ENCODE assay signal across 1 cellular context in the genomic region with DNA sequence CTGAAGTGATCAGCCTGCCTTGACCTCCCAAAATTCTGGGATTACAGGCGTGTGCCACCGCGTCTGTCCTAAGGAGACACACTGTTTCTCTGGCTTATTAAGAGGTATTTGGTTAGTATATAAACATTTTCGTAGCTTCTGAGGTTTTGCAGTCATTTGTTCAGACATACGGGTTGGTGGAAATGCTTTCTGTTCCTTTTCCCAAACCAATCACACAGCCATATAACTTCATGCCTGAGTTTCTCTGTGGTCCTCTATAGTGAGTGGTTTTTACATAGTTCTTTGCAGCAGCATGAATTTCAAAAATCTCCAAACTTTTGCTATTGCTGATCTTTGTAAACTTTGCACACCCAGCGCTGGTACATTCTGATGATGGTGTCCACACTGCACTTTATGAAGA.
TF ChIP-seq lines count a peak whose summit lies in the region.

No MANE protein-coding gene starts in this region.

TF ChIP-seq in IMR-90, 13 proteins besides CTCF, POLR2A, EP300 and RAD21:
- TF ChIP-seq FOS (IDR thresholded peaks at IDR 0.05; ENCODE audit: low read depth, low read length) (no peak), MAZ (IDR thresholded peaks at IDR 0.05; ENCODE audit: borderline replicate concordance, low read depth, low read length) (no peak), MXI1 (IDR thresholded peaks at IDR 0.05; ENCODE audit: borderline replicate concordance, low read depth, low read length) (no peak), ELK1 (IDR thresholded peaks at IDR 0.05; ENCODE audit: borderline replicate concordance, low read depth, low read length) (no peak), RFX5 (IDR thresholded peaks at IDR 0.05; ENCODE audit: low read depth, low read length) (no peak), SMC3 (IDR thresholded peaks at IDR 0.05; ENCODE audit: low read depth, low read length) (no peak), NFE2L2 (IDR thresholded peaks at IDR 0.05; ENCODE audit: low read depth, low read length) (no peak), USF2 (IDR thresholded peaks at IDR 0.05; ENCODE audit: low read depth, low read length) (no peak)
